In the genomic region with DNA sequence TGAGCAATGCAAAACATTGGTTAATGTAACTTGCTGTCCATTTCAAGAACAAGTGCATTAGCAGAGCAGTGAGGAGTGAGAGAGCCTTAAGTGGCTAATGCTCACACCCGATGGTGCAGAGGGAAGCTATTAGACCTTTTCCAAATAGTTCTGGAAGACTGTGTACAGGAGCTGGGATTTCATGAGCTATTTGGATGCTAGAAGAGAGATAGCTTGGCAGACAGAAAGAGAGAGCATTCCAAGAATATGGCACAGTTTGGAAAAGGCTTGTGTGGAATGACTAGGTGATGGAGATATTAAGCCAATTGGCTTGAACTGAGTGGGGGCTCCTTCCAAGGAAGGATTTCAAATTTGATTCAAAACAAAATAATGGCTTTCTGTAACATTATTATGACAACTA, we compare ENCODE assay signal across 31 cellular contexts.
"Had no signal": no experiment of that assay in that cellular context is flagged by ENCODE, and none has a peak within 500 bp of the region (broad histone marks: within the 10 kb centered on the region; RNA-seq: fewer than 3 reads in every experiment).

No MANE protein-coding gene starts in this region.

- H3K27me3 Mint-ChIP-seq: activated B cell treated with CpG ODN at 0.5 μM for 24 hours; activated CD4-positive, alpha-beta memory T cell treated with anti-CD3 and anti-CD28 coated beads for 36 hours; activated CD4-positive, alpha-beta T cell treated with anti-CD3 and anti-CD28 coated beads, Interleukin-2, amount 10 ng/mL, durations not matched to agents 24 days and 14 days; activated CD8-positive, alpha-beta T cell treated with anti-CD3 and anti-CD28 coated beads for 36 hours had no signal

- H3K27ac Mint-ChIP-seq: activated B cell treated with CpG ODN at 0.5 μM for 24 hours; activated CD4-positive, alpha-beta memory T cell treated with anti-CD3 and anti-CD28 coated beads for 36 hours; activated CD4-positive, alpha-beta T cell treated with anti-CD3 and anti-CD28 coated beads, Interleukin-2, amount 10 ng/mL, durations not matched to agents 24 days and 14 days; activated CD8-positive, alpha-beta T cell treated with anti-CD3 and anti-CD28 coated beads for 36 hours; activated naive CD4-positive, alpha-beta T cell treated with anti-CD3 and anti-CD28 coated beads for 36 hours; activated naive CD4-positive, alpha-beta T cell treated with anti-CD3 and anti-CD28 coated beads, Interleukin-2, amount 50 U/mL, for 72 hours; activated naive CD8-positive, alpha-beta T cell treated with anti-CD3 and anti-CD28 coated beads for 36 hours; activated T-cell treated with anti-CD3 and anti-CD28 coated beads, Interleukin-2, amount 50 U/mL, for 72 hours; activated T-helper 1 cell treated with anti-CD3 and anti-CD28 coated beads, Interleukin-12 subunit alpha, Interleukin-12 subunit beta, Interleukin-2, Interleukin-4 antibody, amounts not matched to agents 30 ng/mL and 10 ng/mL and 1 ng/mL, durations not matched to agents 14 hours and 24 hours and 36 hours; activated T-helper 17 cell treated with anti-CD3 and anti-CD28 coated beads, Interleukin-2, amount 50 U/mL, for 72 hours; T-cell; T-helper 17 cell had no signal

- H3K36me3 Mint-ChIP-seq: activated CD4-positive, alpha-beta memory T cell treated with anti-CD3 and anti-CD28 coated beads for 36 hours; activated naive CD4-positive, alpha-beta T cell treated with anti-CD3 and anti-CD28 coated beads, Interleukin-2, amount 50 U/mL, for 72 hours; activated naive CD8-positive, alpha-beta T cell treated with anti-CD3 and anti-CD28 coated beads for 36 hours; T-cell had no signal

- DNase-seq: activated B cell treated with CpG ODN at 0.5 μM for 24 hours; activated CD4-positive, alpha-beta memory T cell treated with anti-CD3 and anti-CD28 coated beads for 36 hours; activated CD4-positive, alpha-beta T cell treated with anti-CD3 and anti-CD28 coated beads for 4 hours; activated CD4-positive, alpha-beta T cell treated with anti-CD3 and anti-CD28 coated beads, Interleukin-2, amount 10 ng/mL, durations not matched to agents 24 days and 14 days; activated CD4-positive, alpha-beta T cell treated with anti-CD3 and anti-CD28 coated beads, Interleukin-2, amount 50 U/mL, for 1 hour; activated CD4-positive, alpha-beta T cell treated with anti-CD3 and anti-CD28 coated beads, Interleukin-2, amount 50 U/mL, for 4 hours; activated CD4-positive, CD25-positive, alpha-beta regulatory T cell treated with anti-CD3 and anti-CD28 coated beads, Interleukin-2, amount 50 U/mL, for 72 hours; activated CD8-positive, alpha-beta memory T cell treated with anti-CD3 and anti-CD28 coated beads, Interleukin-2, amount 50 U/mL, for 4 hours; activated CD8-positive, alpha-beta T cell treated with anti-CD3 and anti-CD28 coated beads for 36 hours; activated effector memory CD4-positive, alpha-beta T cell treated with anti-CD3 and anti-CD28 coated beads, Interleukin-2, amount 50 U/mL, for 16 hours; activated gamma-delta T cell treated with Interleukin-2 at 50 U/mL for 16 hours; activated naive CD4-positive, alpha-beta T cell; activated naive CD4-positive, alpha-beta T cell treated with anti-CD3 and anti-CD28 coated beads for 36 hours; activated naive CD4-positive, alpha-beta T cell treated with anti-CD3 and anti-CD28 coated beads, Interleukin-2, amount 50 U/mL, for 16 hours; activated naive CD8-positive, alpha-beta T cell treated with anti-CD3 and anti-CD28 coated beads for 36 hours; activated T-cell treated with anti-CD3 and anti-CD28 coated beads for 4 hours; activated T-cell treated with anti-CD3 and anti-CD28 coated beads, Interleukin-2, amount 50 U/mL, for 1 hour; activated T-cell treated with anti-CD3 and anti-CD28 coated beads, Interleukin-2, amount 50 U/mL, for 4 hours; activated T-cell treated with anti-CD3 and anti-CD28 coated beads, Interleukin-2, amount 50 U/mL, for 72 hours; adrenal gland; amniotic stem cell; aorta; body of pancreas; brain microvascular endothelial cell; central memory CD4-positive, alpha-beta T cell; T-cell; T-helper 17 cell; T1000 had no signal

- H3K4me1 Mint-ChIP-seq: activated B cell treated with CpG ODN at 0.5 μM for 24 hours; activated CD4-positive, alpha-beta T cell treated with anti-CD3 and anti-CD28 coated beads, Interleukin-2, amount 10 ng/mL, durations not matched to agents 24 days and 14 days; activated naive CD8-positive, alpha-beta T cell treated with anti-CD3 and anti-CD28 coated beads for 36 hours; activated T-helper 17 cell treated with anti-CD3 and anti-CD28 coated beads, Interleukin-2, amount 50 U/mL, for 72 hours; T-cell; T-helper 17 cell had no signal

- H3K4me3 Mint-ChIP-seq: activated B cell treated with CpG ODN at 0.5 μM for 24 hours; activated CD4-positive, alpha-beta memory T cell treated with anti-CD3 and anti-CD28 coated beads for 36 hours; activated CD4-positive, alpha-beta T cell treated with anti-CD3 and anti-CD28 coated beads, Interleukin-2, amount 10 ng/mL, durations not matched to agents 24 days and 14 days; activated CD8-positive, alpha-beta T cell treated with anti-CD3 and anti-CD28 coated beads for 36 hours; activated naive CD4-positive, alpha-beta T cell treated with anti-CD3 and anti-CD28 coated beads for 36 hours; activated naive CD8-positive, alpha-beta T cell treated with anti-CD3 and anti-CD28 coated beads for 36 hours; activated T-cell treated with anti-CD3 and anti-CD28 coated beads, Interleukin-2, amount 50 U/mL, for 4 hours; activated T-cell treated with anti-CD3 and anti-CD28 coated beads, Interleukin-2, amount 50 U/mL, for 72 hours; activated T-helper 1 cell treated with anti-CD3 and anti-CD28 coated beads, Interleukin-12 subunit alpha, Interleukin-12 subunit beta, Interleukin-2, Interleukin-4 antibody, amounts not matched to agents 30 ng/mL and 10 ng/mL and 1 ng/mL, durations not matched to agents 14 hours and 24 hours and 36 hours; activated T-helper 17 cell treated with anti-CD3 and anti-CD28 coated beads, Interleukin-2, amount 50 U/mL, for 72 hours; T-cell; T-helper 17 cell had no signal

- ATAC-seq: activated CD8-positive, alpha-beta T cell treated with anti-CD3 and anti-CD28 coated beads for 36 hours; activated naive CD4-positive, alpha-beta T cell treated with anti-CD3 and anti-CD28 coated beads, Interleukin-2, amount 50 U/mL, for 72 hours; activated T-cell treated with anti-CD3 and anti-CD28 coated beads, Interleukin-2, amount 50 U/mL, for 4 hours; activated T-cell treated with anti-CD3 and anti-CD28 coated beads, Interleukin-2, amount 50 U/mL, for 72 hours; activated T-helper 17 cell treated with anti-CD3 and anti-CD28 coated beads, Interleukin-2, amount 50 U/mL, for 72 hours; body of pancreas; T-cell; T-helper 17 cell had no signal

- H3K9me3 Mint-ChIP-seq: activated B cell treated with CpG ODN at 0.5 μM for 24 hours; activated CD4-positive, alpha-beta memory T cell treated with anti-CD3 and anti-CD28 coated beads for 36 hours; activated CD4-positive, alpha-beta T cell treated with anti-CD3 and anti-CD28 coated beads, Interleukin-2, amount 10 ng/mL, durations not matched to agents 24 days and 14 days; activated CD8-positive, alpha-beta T cell treated with anti-CD3 and anti-CD28 coated beads for 36 hours; activated naive CD4-positive, alpha-beta T cell treated with anti-CD3 and anti-CD28 coated beads for 36 hours; activated naive CD4-positive, alpha-beta T cell treated with anti-CD3 and anti-CD28 coated beads, Interleukin-2, amount 50 U/mL, for 72 hours; activated naive CD8-positive, alpha-beta T cell treated with anti-CD3 and anti-CD28 coated beads for 36 hours; activated T-cell treated with anti-CD3 and anti-CD28 coated beads, Interleukin-2, amount 50 U/mL, for 4 hours; activated T-helper 1 cell treated with anti-CD3 and anti-CD28 coated beads, Interleukin-12 subunit alpha, Interleukin-12 subunit beta, Interleukin-2, Interleukin-4 antibody, amounts not matched to agents 30 ng/mL and 10 ng/mL and 1 ng/mL, durations not matched to agents 14 hours and 24 hours and 36 hours; activated T-helper 17 cell treated with anti-CD3 and anti-CD28 coated beads, Interleukin-2, amount 50 U/mL, for 72 hours had no signal
